8 cellular contexts compared by ENCODE assay signal in genomic region chr17:8376302-8377067, GRCh38.
DNase-seq lines count a peak whose midpoint lies in the region; ATAC-seq and TF ChIP-seq lines count a peak whose summit lies in the region.

TSS of gene KRABD2 (minus strand) at chr17:8376704.

- intact Hi-C loops in left lung (cut with DNase I): no loop called here

- H3K4me1 ChIP-seq in left lung: peaks cover 21 to 50% of the 10 kb centered on the region in 2 donors

- peak within 1 kb of the TSS; percentile 85 to 86 for H3K27ac ChIP-seq in left lung

- DNase-seq in AG04449 (ENCODE audit: low read depth, low spot score) (no peak), NCI-H524 treated with DMSO at 0.1 percent for 48 hours (lab: John Stamatoyannopoulos, UW) (peak; percentile 35), dedifferentiated amniotic fluid mesenchymal stem cell (ENCODE audit: extremely low spot score) (peak; percentile 85), left lung (peak; percentile 92 to 99)
- peak; percentile 90 for DNase-seq in activated CD4-positive, alpha-beta T cell treated with anti-CD3 and anti-CD28 coated beads, Interleukin-2, amount 50 U/mL, for 1 hour
- DNase-seq in stimulated activated CD4-positive, alpha-beta T cell treated with anti-CD3 and anti-CD28 coated beads, Interleukin-2, amount 100 ng/mL, for 24 hours: peak; percentile 93 to 95

- TF ChIP-seq CTCF in AG04449 (IDR thresholded peaks at IDR 0.05; ENCODE audit: insufficient read depth, low read length, missing control alignments) (peak; percentile 90), left lung (IDR thresholded peaks at IDR 0.05) (peak in 1 of 2 donors; percentile 57)

- CTCF ChIA-PET in AG04449 (lab: Yijun Ruan, JAX): interaction anchor here (0.6 to 3.0 kb wide), 21 partner anchors 11 to 409 kb away, joined by 3 to 23 read pairs (median 4); partner anchors contain the start of gene SLC25A35

- ATAC-seq in GM18873 (IDR thresholded peaks at IDR 0.05; ENCODE audit: low FRiP score, unreplicated experiment) (peak; percentile 64), HG03280 (IDR thresholded peaks at IDR 0.05; ENCODE audit: unreplicated experiment) (peak; percentile 88), left lung (peak; percentile 99)

- POLR2A ChIA-PET in AG04449 (lab: Yijun Ruan, JAX): interaction anchor here (0.7 to 2.2 kb wide), 4 partner anchors 10 to 226 kb away, joined by 3 to 7 read pairs (median 3); partner anchors contain the start of gene RANGRF

- peaks cover 3 to 48% of the 10 kb centered on the region in 2 donors for H3K36me3 ChIP-seq in left lung

- no peaks in the 10 kb centered on the region for H3K9me3 ChIP-seq in left lung

- no peaks in the 10 kb centered on the region for H3K27me3 ChIP-seq in left lung

- H3K4me3 ChIP-seq in AG04449 (ENCODE audit: low read depth, low read length) (peak within 1 kb of the TSS; percentile 83), left lung (peak within 1 kb of the TSS; percentile 49 to 73)
